In genomic region chr1:150150511-150151021, GRCh38 we compare ENCODE assay signal across 8 cellular contexts. TPM values are rescaled to one million over a fixed set of nuclear protein-coding genes. Genes with fewer than 3 reads are reported as not detected.
DNase-seq lines count a peak whose midpoint lies in the region; ATAC-seq and TF ChIP-seq lines count a peak whose summit lies in the region.

No MANE protein-coding gene starts in this region.

- H3K27ac Mint-ChIP-seq in T-helper 17 cell, result peak overlapping the region; percentile 95

- peak overlapping the region; percentile 96 for H3K4me3 Mint-ChIP-seq in T-helper 17 cell

- no peak for TF ChIP-seq CTCF in mucosa of descending colon (IDR thresholded peaks at IDR 0.05)
- TF ChIP-seq CTCF in upper lobe of left lung (IDR thresholded peaks at IDR 0.05), result no peak

- peak; percentile 73 for DNase-seq in NCI-H82 (lab: John Stamatoyannopoulos, UW)
- DNase-seq in NCI-H82 treated with DMSO at 0.1 percent for 48 hours (lab: John Stamatoyannopoulos, UW; ENCODE audit: unreplicated experiment), result no peak
- DNase-seq in T-helper 17 cell, result no peak
- DNase-seq in mucosa of descending colon, result peak in 2 of 3 donors; percentile 60 to 66
- DNase-seq in upper lobe of left lung, result peak; percentile 27 to 91
- DNase-seq in pons (ENCODE audit: low spot score), result no peak

- no peaks in the 10 kb centered on the region for H3K27me3 Mint-ChIP-seq in T-helper 17 cell

- H3K36me3 Mint-ChIP-seq in T-helper 17 cell (ENCODE audit: low read depth), result peaks cover 16% of the 10 kb centered on the region

- peaks cover 61% of the 10 kb centered on the region for H3K4me1 Mint-ChIP-seq in T-helper 17 cell

- TF ChIP-seq EP300 in upper lobe of left lung (IDR thresholded peaks at IDR 0.05), result no peak

- 1 to 29% methylated on average over 1 to 51 of the region's 54 CpGs for WGBS in upper lobe of left lung, 2 donors

- H3K36me3 ChIP-seq in mucosa of descending colon (ENCODE audit: low read depth) (no peaks in the 10 kb centered on the region), upper lobe of left lung (peaks cover 0 to 17% (median 2%) of the 10 kb centered on the region in 4 donors)

- intact Hi-C loops in mucosa of descending colon (cut with DNase I, micrococcal nuclease), result no loop called here

- peak in 1 of 4 donors; percentile 25 for TF ChIP-seq POLR2A in upper lobe of left lung (IDR thresholded peaks at IDR 0.05)

- ATAC-seq in T-helper 17 cell, result no peak
- ATAC-seq in mucosa of descending colon, result no peak
- peak in 1 of 2 donors; percentile 20 for ATAC-seq in upper lobe of left lung (ENCODE audit: low FRiP score in 2 of 2)
- no peak for ATAC-seq in HG02571 (IDR thresholded peaks at IDR 0.05; ENCODE audit: unreplicated experiment)

- peaks cover 15% of the 10 kb centered on the region for H3K4me1 ChIP-seq in mucosa of descending colon (ENCODE audit: low read depth)
- H3K4me1 ChIP-seq in upper lobe of left lung, result peaks cover 26 to 43% (median 29%) of the 10 kb centered on the region in 4 donors

- H3K27me3 ChIP-seq in upper lobe of left lung, result no peaks in the 10 kb centered on the region

- H3K4me3 ChIP-seq in mucosa of descending colon (peak overlapping the region; percentile 40), upper lobe of left lung (peak overlapping the region; percentile 73 to 89 (median 80))

- no peaks in the 10 kb centered on the region for H3K9me3 ChIP-seq in T-helper 17 cell (ENCODE audit: control insufficient read depth, low read length, poor library complexity, severe bottlenecking)
- H3K9me3 ChIP-seq in mucosa of descending colon, result no peaks in the 10 kb centered on the region
- no peaks in the 10 kb centered on the region for H3K9me3 ChIP-seq in upper lobe of left lung

- peak overlapping the region; percentile 85 for H3K27ac ChIP-seq in cingulate gyrus (ENCODE audit: low read depth, low read length)
- H3K27ac ChIP-seq in upper lobe of left lung, result peak overlapping the region; percentile 84 to 91 (median 87)

RNA-seq across cellular contexts. Expression of gene PLEKHO1, which starts 0.8 kb away (rescaled TPM):
- total RNA-seq in T-helper 17 cell, result 100 to 1,000 TPM in 1 of 2 donors, 10 to 100 TPM in 1; 71.4 to 124 TPM
- total RNA-seq in mucosa of descending colon, result 100 to 1,000 TPM in 1 of 3 donors, 10 to 100 TPM in 2; 10.0 to 228 (median 21.9) TPM
- 100 to 1,000 TPM in 1 of 6 donors, 10 to 100 TPM in 5; 27.8 to 111 (median 61.9) TPM for total RNA-seq in upper lobe of left lung

Comparison
In these comparisons a context has a peak if more than half of its experiments do, and no peak if none do; other contexts are left out.
1. DNase-seq: peak in NCI-H82 (single experiment), mucosa of descending colon (2 of 3) and upper lobe of left lung (2 of 2); none in NCI-H82 treated with DMSO at 0.1 percent for 48 hours (single experiment), T-helper 17 cell (0 of 3) and pons (single experiment).